28 cellular contexts compared by ENCODE assay signal in the genomic region with DNA sequence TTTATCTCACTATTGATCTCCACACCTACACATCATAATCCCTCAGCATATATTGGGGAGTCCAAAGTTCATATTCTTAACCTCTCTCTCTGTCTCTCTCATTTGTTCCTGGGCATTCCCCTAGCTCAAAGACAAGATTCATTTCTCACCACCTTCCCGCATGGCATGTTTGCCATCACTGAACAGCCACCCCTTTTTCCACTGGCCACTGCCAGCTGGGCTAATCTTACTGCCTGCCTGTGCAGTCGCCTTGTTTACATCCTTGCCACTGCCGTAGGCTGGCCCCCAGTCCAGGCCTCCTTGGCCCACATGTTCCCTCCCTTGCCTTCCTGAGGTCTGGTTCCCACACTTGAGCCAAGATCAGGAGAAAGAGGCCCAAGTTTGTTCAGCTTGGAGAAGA.
DNase-seq lines count a peak whose midpoint lies in the region; ATAC-seq, FAIRE-seq and TF ChIP-seq lines count a peak whose summit lies in the region.
"Had no signal": no experiment of that assay in that cellular context is flagged by ENCODE, and none has a peak within 500 bp of the region (broad histone marks: within the 10 kb centered on the region; RNA-seq: fewer than 3 reads in every experiment).

No MANE protein-coding gene starts in this region.

- no peaks in the 10 kb centered on the region for H3K4me1 ChIP-seq in right atrium auricular region
- peaks cover 2 to 31% (median 13%) of the 10 kb centered on the region in 4 experiments for H3K4me1 ChIP-seq in H1 (replicated peaks in 1 of 4; ENCODE audit: control insufficient read depth in 3 of 4, insufficient read depth in 4 of 4, low read length in 3 of 4)
- peaks cover 23% of the 10 kb centered on the region for H3K4me1 ChIP-seq in mucosa of descending colon (ENCODE audit: low read depth)
- peaks cover 15% of the 10 kb centered on the region for H3K4me1 ChIP-seq in neural progenitor cell
- H3K4me1 ChIP-seq: gastroesophageal sphincter, spleen had no signal

- H3K79me1 ChIP-seq in H1 (ENCODE audit: low read depth, low read length), result no peaks in the 10 kb centered on the region

- no peak overlapping the region; the same call in 1 of the 2 replicates for H2AK5ac ChIP-seq in H1 (ENCODE audit: low read depth, low read length)

- TF ChIP-seq CTCF in right atrium auricular region (IDR thresholded peaks at IDR 0.05) (no peak), H1 (IDR thresholded peaks at IDR 0.05; ENCODE audit: control extremely low read depth in 1 of 3, insufficient read depth in 1 of 3, low read depth in 1 of 3, low read length in 3 of 3) (no peak), mucosa of descending colon (IDR thresholded peaks at IDR 0.05) (no peak), type B pancreatic cell (conservative IDR thresholded peaks at IDR 0.05) (no peak), neural progenitor cell (IDR thresholded peaks at IDR 0.05) (no peak)

- H3F3A ChIP-seq in neural progenitor cell (ENCODE audit: low read depth), result peaks cover 11% of the 10 kb centered on the region

- peak; percentile 60 for ATAC-seq in Right ventricle myocardium inferior
- ATAC-seq in mucosa of descending colon, result peak; percentile 43
- ATAC-seq in GM21786 (IDR thresholded peaks at IDR 0.05; ENCODE audit: unreplicated experiment), result no peak
- ATAC-seq: effector memory CD8-positive, alpha-beta T cell; gastroesophageal sphincter; left lobe of liver; stimulated activated naive CD8-positive, alpha-beta T cell treated with anti-CD3 and anti-CD28 coated beads, Interleukin-15, Interleukin-2, amounts not matched to agents 100 U/mL and 50 U/mL, for 24 hours had no signal

- 80% methylated on average over 3 of the region's 3 CpGs; no CpG with 5 or more reads in 1 of the 2 experiments for WGBS in H1 (ENCODE audit: extremely low coverage in 1 of 2, insufficient coverage in 1 of 2, insufficient read length in 1 of 2, insufficient replicate concordance in 2 of 2, low coverage in 1 of 2, low lambda C conversion rate in 2 of 2, missing lambda C conversion rate in 1 of 2), 2 experiments

- H3K36me3 ChIP-seq in right atrium auricular region (no peaks in the 10 kb centered on the region), H1 (ENCODE audit: control insufficient read depth in 2 of 4, insufficient read depth in 4 of 4, low read length in 3 of 4) (no peaks in the 10 kb centered on the region), mucosa of descending colon (ENCODE audit: low read depth) (no peaks in the 10 kb centered on the region), neural progenitor cell (no peaks in the 10 kb centered on the region)
- H3K36me3 ChIP-seq: gastroesophageal sphincter, HAP-1, spleen had no signal

- H3K79me2 ChIP-seq in H1 (ENCODE audit: control insufficient read depth in 1 of 2, insufficient read depth in 2 of 2, low read length in 2 of 2), result no peaks in the 10 kb centered on the region
- no peaks in the 10 kb centered on the region for H3K79me2 ChIP-seq in neural progenitor cell (ENCODE audit: low read depth)

- H3K36me3 Mint-ChIP-seq in type B pancreatic cell (peaks cover 8% of the 10 kb centered on the region), neural progenitor cell (no peaks in the 10 kb centered on the region)
- H3K36me3 Mint-ChIP-seq: brain had no signal

- H2BK120ac ChIP-seq in H1 (replicated peaks; ENCODE audit: low read depth, low read length), result peak overlapping the region; percentile 91

- no peaks in the 10 kb centered on the region for H3K9me3 ChIP-seq in right atrium auricular region
- no peaks in the 10 kb centered on the region for H3K9me3 ChIP-seq in H1 (ENCODE audit: insufficient read depth in 2 of 2, low read depth in 1 of 2, low read length in 1 of 2)
- H3K9me3 ChIP-seq in mucosa of descending colon, result no peaks in the 10 kb centered on the region
- no peaks in the 10 kb centered on the region for H3K9me3 ChIP-seq in neural progenitor cell (ENCODE audit: low read depth)
- H3K9me3 ChIP-seq: gastroesophageal sphincter, HAP-1, spleen had no signal

- H3K27ac Mint-ChIP-seq in type B pancreatic cell (peak overlapping the region; percentile 9), neural progenitor cell (no peak overlapping the region)
- H3K27ac Mint-ChIP-seq: activated CD4-positive, alpha-beta memory T cell treated with anti-CD3 and anti-CD28 coated beads, Interleukin-2, amount 10 ng/mL, durations not matched to agents 7 days and 5 days; B cell; brain; effector memory CD8-positive, alpha-beta T cell had no signal

- no peak overlapping the region for H3K14ac ChIP-seq in H1 (ENCODE audit: insufficient read length)

- H3K9me3 Mint-ChIP-seq in type B pancreatic cell (no peaks in the 10 kb centered on the region), neural progenitor cell (no peaks in the 10 kb centered on the region)
- H3K9me3 Mint-ChIP-seq: activated CD4-positive, alpha-beta memory T cell treated with anti-CD3 and anti-CD28 coated beads, Interleukin-2, amount 10 ng/mL, durations not matched to agents 7 days and 5 days; brain; effector memory CD8-positive, alpha-beta T cell had no signal

- H4K8ac ChIP-seq in H1 (ENCODE audit: extremely low read depth, insufficient read depth, low read length), result no peak overlapping the region

- intact Hi-C loops in Right ventricle myocardium inferior (cut with DNase I) (no loop called here), mucosa of descending colon (cut with DNase I, micrococcal nuclease) (no loop called here)

- peak overlapping the region; percentile 93 for H3K18ac ChIP-seq in H1 (ENCODE audit: extremely low read depth, low read length)

- no peak for FAIRE-seq in H1 (lab: Jason Lieb, UNC)
- FAIRE-seq: A204.1, colon had no signal

- no peak for TF ChIP-seq EP300 in H1 (IDR thresholded peaks at IDR 0.05; ENCODE audit: borderline replicate concordance in 1 of 2, low read depth in 2 of 2, low read length in 2 of 2)

- no peak for TF ChIP-seq POLR2A in H1 (IDR thresholded peaks at IDR 0.05; ENCODE audit: control extremely low read depth in 1 of 2, low read depth in 2 of 2, low read length in 2 of 2)

- no peak overlapping the region for H2AFZ ChIP-seq in H1 (ENCODE audit: low read length)
- no peak overlapping the region for H2AFZ ChIP-seq in neural progenitor cell (replicated peaks)

- H3K27ac ChIP-seq in right atrium auricular region (no peak overlapping the region), H1 (ENCODE audit: low read depth, low read length) (no peak overlapping the region), neural progenitor cell (no peak overlapping the region)
- H3K27ac ChIP-seq: gastroesophageal sphincter, spleen had no signal

- POLR2A ChIA-PET in H1 (lab: Charles Lee; ENCODE audit: partially characterized antibody), result interaction anchor here (0.6 kb wide), 1 partner anchor 10 kb away, joined by 3 read pairs; no protein-coding TSS in a partner anchor

- H2BK15ac ChIP-seq in H1 (ENCODE audit: low read length), result peak overlapping the region; percentile 33; the same call in 1 of the 2 replicates

- H3K27me3 Mint-ChIP-seq in type B pancreatic cell (no peaks in the 10 kb centered on the region), neural progenitor cell (ENCODE audit: insufficient read depth, low read depth) (peaks cover 3% of the 10 kb centered on the region)
- H3K27me3 Mint-ChIP-seq: effector memory CD8-positive, alpha-beta T cell had no signal

- H4K20me1 ChIP-seq in H1 (replicated peaks in 1 of 2; ENCODE audit: control insufficient read depth in 1 of 2, insufficient read depth in 2 of 2, low read length in 2 of 2), result no peaks in the 10 kb centered on the region
- no peaks in the 10 kb centered on the region for H4K20me1 ChIP-seq in neural progenitor cell (ENCODE audit: low read depth)

- H4K91ac ChIP-seq in H1 (replicated peaks; ENCODE audit: insufficient read length, low read length), result peak overlapping the region; percentile 48

- peak overlapping the region; percentile 94 for H2BK12ac ChIP-seq in H1 (ENCODE audit: low read depth, low read length)

- H3K56ac ChIP-seq in H1 (replicated peaks; ENCODE audit: insufficient read length, low read depth, low read length), result no peak overlapping the region

- no peak for TF ChIP-seq RAD21 in H1 (IDR thresholded peaks at IDR 0.05 in 1 of 2, conservative IDR thresholded peaks at IDR 0.05 in 1 of 2; ENCODE audit: low read depth in 2 of 2, low read length in 2 of 2)

- H3K4me2 ChIP-seq in H1 (ENCODE audit: insufficient read depth in 1 of 2, low read depth in 2 of 2, low read length in 2 of 2) (peak overlapping the region in 1 of 2 experiments; percentile 1; a peak in 1 of 4 replicates), neural progenitor cell (no peak overlapping the region)

- peak overlapping the region; percentile 77; the same call in 1 of the 2 replicates for H2BK5ac ChIP-seq in H1 (ENCODE audit: low read depth, low read length)

- H3K23me2 ChIP-seq in H1 (ENCODE audit: low read depth, low read length), result no peaks in the 10 kb centered on the region

- no peak overlapping the region for H4K5ac ChIP-seq in H1 (ENCODE audit: insufficient read length, low read depth, low read length)

- peaks cover 36% of the 10 kb centered on the region for H3K4me1 Mint-ChIP-seq in type B pancreatic cell (ENCODE audit: unreplicated experiment)
- H3K4me1 Mint-ChIP-seq in neural progenitor cell, result no peaks in the 10 kb centered on the region
- H3K4me1 Mint-ChIP-seq: activated CD4-positive, alpha-beta memory T cell treated with anti-CD3 and anti-CD28 coated beads, Interleukin-2, amount 10 ng/mL, durations not matched to agents 7 days and 5 days; B cell had no signal

- H3K9ac ChIP-seq in H1 (replicated peaks in 1 of 4; ENCODE audit: extremely low read depth in 1 of 4, low read depth in 3 of 4, low read length in 3 of 4) (no peak overlapping the region), neural progenitor cell (no peak overlapping the region)

- no peak overlapping the region for H3K4me3 ChIP-seq in right atrium auricular region
- no peak overlapping the region for H3K4me3 ChIP-seq in H1 (ENCODE audit: extremely low read depth in 1 of 4, insufficient read depth in 2 of 4, low read depth in 3 of 4, low read length in 4 of 4)
- no peak overlapping the region for H3K4me3 ChIP-seq in mucosa of descending colon
- H3K4me3 ChIP-seq in neural progenitor cell, result no peak overlapping the region
- H3K4me3 ChIP-seq: gastroesophageal sphincter, HAP-1, spleen had no signal

- CTCF ChIA-PET in H1 (lab: Charles Lee; ENCODE audit: partially characterized antibody), result interaction anchor here (0.7 to 5.0 kb wide), 11 partner anchors 9 to 90 kb away, joined by 3 to 40 read pairs (median 4); no protein-coding TSS in a partner anchor

- peak overlapping the region; percentile 87 for H2BK20ac ChIP-seq in H1 (ENCODE audit: low read length)

- H3K27me3 ChIP-seq in right atrium auricular region (no peaks in the 10 kb centered on the region), H1 (replicated peaks in 1 of 4; ENCODE audit: control insufficient read depth in 3 of 4, extremely low read depth in 1 of 4, insufficient read depth in 3 of 4, low read length in 3 of 4) (no peaks in the 10 kb centered on the region), neural progenitor cell (no peaks in the 10 kb centered on the region)
- H3K27me3 ChIP-seq: gastroesophageal sphincter, spleen had no signal

- no peak for DNase-seq in Right ventricle myocardium inferior (ENCODE audit: missing footprints)
- no peak for DNase-seq in right atrium auricular region (ENCODE audit: low spot score)
- DNase-seq in H1 (ENCODE audit: low read depth in 1 of 2, low spot score in 2 of 2), result no peak
- DNase-seq in mucosa of descending colon, result peak; percentile 34 to 60 (median 46)
- DNase-seq in type B pancreatic cell (ENCODE audit: extremely low spot score, unreplicated experiment), result no peak
- no peak for DNase-seq in NCI-H1105 treated with DMSO at 0.1 percent for 48 hours (lab: John Stamatoyannopoulos, UW)
- DNase-seq in neural progenitor cell (ENCODE audit: low spot score), result no peak
- DNase-seq: activated CD4-positive, alpha-beta memory T cell treated with anti-CD3 and anti-CD28 coated beads, Interleukin-2, amount 10 ng/mL, durations not matched to agents 7 days and 5 days; activated effector memory CD4-positive, alpha-beta T cell treated with Interleukin-2 at 50 U/mL for 16 hours; effector memory CD8-positive, alpha-beta T cell; EL; MV-4-11; NCI-H1694; NCI-H2171; NCI-H526 treated with DMSO at 0.1 percent for 48 hours; spleen; stimulated activated CD4-positive, alpha-beta T cell treated with anti-CD3 and anti-CD28 coated beads, Interleukin-4, amount 100 ng/mL, for 24 hours; stimulated activated naive CD8-positive, alpha-beta T cell treated with anti-CD3 and anti-CD28 coated beads, Interleukin-15, Interleukin-2, amounts not matched to agents 100 U/mL and 50 U/mL, for 24 hours; T-helper 9 cell; trophoblast cell had no signal

- no peak overlapping the region for H3K4ac ChIP-seq in H1 (replicated peaks; ENCODE audit: insufficient read length, low read depth, low read length)

- H3K4me3 Mint-ChIP-seq in type B pancreatic cell (no peak overlapping the region), neural progenitor cell (no peak overlapping the region)
- H3K4me3 Mint-ChIP-seq: activated CD4-positive, alpha-beta memory T cell treated with anti-CD3 and anti-CD28 coated beads, Interleukin-2, amount 10 ng/mL, durations not matched to agents 7 days and 5 days; B cell; brain; effector memory CD8-positive, alpha-beta T cell had no signal

- H3K23ac ChIP-seq in H1 (ENCODE audit: insufficient read length), result no peak overlapping the region

Comparison
In these comparisons a context has a peak if more than half of its experiments do, and no peak if none do; other contexts are left out.
1. DNase-seq: peak in mucosa of descending colon (3 of 3); none in Right ventricle myocardium inferior (single experiment), right atrium auricular region (single experiment), H1 (0 of 2), type B pancreatic cell (single experiment), NCI-H1105 treated with DMSO at 0.1 percent for 48 hours (single experiment) and neural progenitor cell (single experiment).